In the genomic region with DNA sequence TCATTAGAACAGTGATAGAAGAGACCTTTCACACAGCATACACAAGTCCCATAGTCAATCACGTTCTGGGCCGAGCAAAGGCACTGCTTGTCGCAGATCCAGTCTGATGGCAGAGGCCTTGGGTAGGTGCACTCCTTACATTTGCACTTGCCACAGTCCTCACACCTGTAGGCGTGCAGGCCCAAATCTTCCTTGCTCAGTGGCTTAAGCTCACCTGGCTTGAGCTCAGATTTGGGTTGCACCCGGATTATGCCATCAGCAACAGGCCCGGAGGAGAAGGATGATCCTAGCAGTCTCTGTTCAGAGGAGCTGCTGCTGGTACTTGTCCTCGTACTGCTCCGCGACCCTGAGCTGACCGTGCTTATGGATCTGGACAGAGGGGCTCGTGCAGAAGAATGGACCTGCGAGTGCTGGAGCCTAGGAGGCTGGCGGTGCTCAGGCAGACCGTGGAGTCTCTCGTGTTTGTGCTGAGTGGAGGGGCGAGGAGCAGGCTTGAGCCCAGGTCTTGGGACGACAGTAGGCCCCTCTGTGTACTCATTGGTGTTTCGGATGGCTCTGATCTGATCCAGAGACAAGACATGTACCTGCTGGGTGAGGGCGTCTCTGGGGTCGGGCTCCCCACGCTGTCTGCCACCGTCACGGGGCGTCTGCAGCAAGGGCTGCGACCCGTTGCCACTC, we compare ENCODE assay signal across 12 cellular contexts. TPM values are rescaled to one million over a fixed set of nuclear protein-coding genes. Genes with fewer than 3 reads are reported as not detected.
DNase-seq lines count a peak whose midpoint lies in the region; ATAC-seq, FAIRE-seq and TF ChIP-seq lines count a peak whose summit lies in the region.
"Had no signal": no experiment of that assay in that cellular context is flagged by ENCODE, and none has a peak within 500 bp of the region (broad histone marks: within the 10 kb centered on the region; RNA-seq: fewer than 3 reads in every experiment).

No MANE protein-coding gene starts in this region.

- no peaks in the 10 kb centered on the region for H3K9me3 Mint-ChIP-seq in central memory CD8-positive, alpha-beta T cell
- H3K9me3 Mint-ChIP-seq in effector memory CD8-positive, alpha-beta T cell, result no peaks in the 10 kb centered on the region
- H3K9me3 Mint-ChIP-seq: HFFc6; naive B cell; stimulated activated naive CD8-positive, alpha-beta T cell treated with anti-CD3 and anti-CD28 coated beads, Interleukin-15, Interleukin-2, amounts not matched to agents 100 ng/mL and 50 ng/mL, for 24 hours had no signal

- H3K9ac ChIP-seq in kidney (ENCODE audit: low read length in 2 of 2) (peak overlapping the region in 1 of 2 donors; percentile 5), skeletal muscle tissue (ENCODE audit: low read depth in 1 of 3, low read length in 3 of 3) (peak overlapping the region; percentile 57 to 99 (median 97))

- H3K36me3 Mint-ChIP-seq in central memory CD8-positive, alpha-beta T cell (ENCODE audit: insufficient read depth), result no peaks in the 10 kb centered on the region
- peaks cover 5% of the 10 kb centered on the region for H3K36me3 Mint-ChIP-seq in effector memory CD8-positive, alpha-beta T cell (ENCODE audit: insufficient read depth)
- H3K36me3 Mint-ChIP-seq: activated naive CD8-positive, alpha-beta T cell; naive B cell had no signal

- H3K4me1 Mint-ChIP-seq in central memory CD8-positive, alpha-beta T cell, result no peaks in the 10 kb centered on the region
- peaks cover 6 to 10% of the 10 kb centered on the region in 2 donors for H3K4me1 Mint-ChIP-seq in effector memory CD8-positive, alpha-beta T cell (ENCODE audit: low read depth in 2 of 2)

- H3K36me3 ChIP-seq in H7 (replicated peaks; ENCODE audit: control insufficient read depth, insufficient read depth, low read length) (peaks cover 14% of the 10 kb centered on the region), kidney (ENCODE audit: control insufficient read depth in 1 of 2, insufficient read depth in 2 of 2, low read length in 2 of 2) (peaks cover 2 to 6% of the 10 kb centered on the region in 2 donors), skeletal muscle tissue (ENCODE audit: control insufficient read depth in 3 of 3, insufficient read depth in 3 of 3, low read length in 3 of 3) (peaks cover 9 to 18% (median 10%) of the 10 kb centered on the region in 3 donors)

- H3K9me3 ChIP-seq in kidney (ENCODE audit: control insufficient read depth in 1 of 2, low read length in 2 of 2), result no peaks in the 10 kb centered on the region
- H3K9me3 ChIP-seq in skeletal muscle tissue (ENCODE audit: control insufficient read depth in 3 of 3, low read length in 3 of 3), result no peaks in the 10 kb centered on the region

- DNase-seq in H7, result peak; percentile 30
- DNase-seq in central memory CD8-positive, alpha-beta T cell (ENCODE audit: low spot score in 2 of 2), result no peak
- DNase-seq in kidney, result no peak
- DNase-seq in effector memory CD8-positive, alpha-beta T cell, result no peak
- no peak for DNase-seq in GM19240 (ENCODE audit: insufficient read length, low spot score)
- DNase-seq in NCI-H526 (lab: John Stamatoyannopoulos, UW), result no peak
- DNase-seq: naive B cell had no signal

- peak overlapping the region; percentile 18 for H3K4me3 Mint-ChIP-seq in central memory CD8-positive, alpha-beta T cell
- H3K4me3 Mint-ChIP-seq in effector memory CD8-positive, alpha-beta T cell, result peak overlapping the region in 1 of 2 donors; percentile 38
- H3K4me3 Mint-ChIP-seq: activated naive CD8-positive, alpha-beta T cell; HFFc6; stimulated activated naive CD8-positive, alpha-beta T cell treated with anti-CD3 and anti-CD28 coated beads, Interleukin-15, Interleukin-2, amounts not matched to agents 100 ng/mL and 50 ng/mL, for 24 hours had no signal

- H3K4me3 ChIP-seq in H7 (ENCODE audit: insufficient read depth, low read depth, low read length), result peak overlapping the region; percentile 100
- peak overlapping the region; percentile 79 to 98 for H3K4me3 ChIP-seq in kidney (ENCODE audit: low read length in 2 of 2)
- H3K4me3 ChIP-seq in skeletal muscle tissue (ENCODE audit: low read length in 3 of 3), result peak overlapping the region; percentile 93 to 97 (median 96)

- no peak for ATAC-seq in central memory CD8-positive, alpha-beta T cell (replicated peaks; ENCODE audit: extremely low read depth, poor library complexity, severe bottlenecking)
- no peak for ATAC-seq in GM18907 (IDR thresholded peaks at IDR 0.05; ENCODE audit: unreplicated experiment)
- ATAC-seq in effector memory CD8-positive, alpha-beta T cell (replicated peaks), result no peak

- H3K27ac ChIP-seq in kidney (ENCODE audit: low read depth in 2 of 2, low read length in 2 of 2), result peak overlapping the region; percentile 2 to 3
- peak overlapping the region; percentile 91 for H3K27ac ChIP-seq in skeletal muscle tissue (ENCODE audit: low read depth, low read length)

- TF ChIP-seq CTCF in kidney (IDR thresholded peaks at IDR 0.05; ENCODE audit: borderline replicate concordance, extremely low read depth, insufficient read depth), result no peak

- H3K4me1 ChIP-seq in kidney (ENCODE audit: control insufficient read depth in 1 of 2, insufficient read depth in 1 of 2, low read depth in 1 of 2, low read length in 2 of 2) (peaks cover 0 to 11% of the 10 kb centered on the region in 2 donors), skeletal muscle tissue (ENCODE audit: control insufficient read depth in 3 of 3, insufficient read depth in 3 of 3, low read length in 3 of 3) (peaks cover 16 to 20% (median 20%) of the 10 kb centered on the region in 3 donors)

- H3K27me3 Mint-ChIP-seq in central memory CD8-positive, alpha-beta T cell, result peaks cover 5% of the 10 kb centered on the region
- H3K27me3 Mint-ChIP-seq in effector memory CD8-positive, alpha-beta T cell, result peaks cover 9 to 14% of the 10 kb centered on the region in 2 donors

- H3K27me3 ChIP-seq in H7 (ENCODE audit: control insufficient read depth, insufficient read depth, low read length) (no peaks in the 10 kb centered on the region), skeletal muscle tissue (ENCODE audit: control insufficient read depth in 3 of 3, insufficient read depth in 3 of 3, low read length in 3 of 3) (no peaks in the 10 kb centered on the region)

- no peak overlapping the region for H3K27ac Mint-ChIP-seq in central memory CD8-positive, alpha-beta T cell (ENCODE audit: low read depth)
- H3K27ac Mint-ChIP-seq in effector memory CD8-positive, alpha-beta T cell, result no peak overlapping the region
- H3K27ac Mint-ChIP-seq: activated naive CD8-positive, alpha-beta T cell; HFFc6; naive B cell; stimulated activated naive CD8-positive, alpha-beta T cell treated with anti-CD3 and anti-CD28 coated beads, Interleukin-15, Interleukin-2, amounts not matched to agents 100 ng/mL and 50 ng/mL, for 24 hours had no signal

- no peak for FAIRE-seq in kidney (lab: Jason Lieb, UNC)

- intact Hi-C loops in kidney (cut with DNase I), result no loop called here

RNA-seq across cellular contexts. Expression of a gene that starts 3.8 kb away (rescaled TPM):
- total RNA-seq in H7 (2014; rRNA removed; shearing (Covaris generic)), result 58.5 and 60.6 TPM in 2 replicates
- total RNA-seq in kidney, result 26.2 TPM
- polyA plus RNA-seq in kidney (ENCODE audit: insufficient read depth, low read depth, low replicate concordance), result 10.6 TPM
- 52.2 TPM for total RNA-seq in skeletal muscle tissue
